8 cellular contexts compared by ENCODE assay signal in the genomic region with DNA sequence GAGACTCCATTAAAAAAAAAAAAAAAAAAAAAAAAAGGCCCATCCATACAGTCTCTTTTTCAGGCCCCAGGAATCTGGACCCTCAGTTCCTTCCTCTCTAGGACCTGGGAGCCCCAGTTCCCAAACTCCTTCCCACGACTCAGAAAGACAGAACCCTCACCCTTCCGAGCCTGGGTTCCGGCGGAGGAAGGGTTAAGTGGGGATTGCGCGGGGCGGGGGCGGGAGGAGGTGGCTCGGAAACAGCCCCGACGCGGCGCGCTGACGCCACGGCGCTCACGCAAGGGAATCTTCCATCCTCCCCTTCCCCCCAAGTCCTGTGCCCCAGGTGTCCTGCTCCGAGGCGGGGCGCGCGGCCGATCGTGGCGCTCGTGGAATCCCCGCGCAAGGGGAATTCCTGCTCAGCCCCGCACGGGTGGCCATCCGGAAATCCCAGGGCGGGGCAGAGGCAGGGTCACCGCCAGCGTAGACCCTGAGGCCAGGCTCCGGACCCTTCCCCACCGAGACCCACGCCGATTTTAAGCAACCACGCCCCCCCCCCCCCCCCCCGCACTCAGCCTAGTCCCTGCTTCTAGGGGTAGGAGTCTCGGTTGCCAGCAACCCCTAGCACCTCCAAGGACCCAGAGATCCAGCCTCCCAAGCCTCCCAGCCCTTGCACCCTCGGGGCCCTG. TPM values are rescaled to one million over a fixed set of nuclear protein-coding genes. Genes with fewer than 3 reads are reported as not detected.
A peak's percentile ranks its signal among the peaks of the same experiment; 100 is the strongest.
DNase-seq lines count a peak whose midpoint lies in the region; ATAC-seq, FAIRE-seq and TF ChIP-seq lines count a peak whose summit lies in the region.

No MANE protein-coding gene starts in this region.

- H3K4me3 ChIP-seq in BJ (ENCODE audit: low read depth, low read length) (peak overlapping the region; percentile 77), OCI-LY1 (ENCODE audit: low read depth, low read length, poor library complexity, severe bottlenecking) (peak overlapping the region; percentile 76), epithelial cell of esophagus (ENCODE audit: low read length) (peak overlapping the region; percentile 78)

- CTCF ChIA-PET in BJ (lab: Yijun Ruan, JAX): no interaction called here

- TF ChIP-seq CTCF in BJ (IDR thresholded peaks at IDR 0.05; ENCODE audit: insufficient read depth, low read depth, low read length) (no peak), OCI-LY1 (IDR thresholded peaks at IDR 0.05; ENCODE audit: low read length) (no peak), epithelial cell of esophagus (IDR thresholded peaks at IDR 0.05; ENCODE audit: insufficient read depth, low read depth, low read length, missing control alignments) (no peak)

- H3K36me3 ChIP-seq in BJ (ENCODE audit: control insufficient read depth, insufficient read depth, low read length): peaks cover 15% of the 10 kb centered on the region
- peaks cover 35% of the 10 kb centered on the region for H3K36me3 ChIP-seq in OCI-LY1 (ENCODE audit: insufficient read depth, low read length)

- 0 out of 2 replicates have a peak, but pooled peaks cover 3% of the 10 kb centered on the region for H3K79me2 ChIP-seq in OCI-LY1 (ENCODE audit: insufficient read depth, low read length)

- no peaks in the 10 kb centered on the region for H3K9me3 ChIP-seq in OCI-LY1 (ENCODE audit: low read length)

- peak overlapping the region; percentile 82 for H3K9ac ChIP-seq in OCI-LY1 (ENCODE audit: low read length)

- H3K27me3 ChIP-seq in BJ (ENCODE audit: control insufficient read depth, insufficient read depth, low read length): no peaks in the 10 kb centered on the region
- H3K27me3 ChIP-seq in OCI-LY1 (ENCODE audit: insufficient read depth, low read length): no peaks in the 10 kb centered on the region

- no peaks in the 10 kb centered on the region for H3K9me2 ChIP-seq in OCI-LY1 (ENCODE audit: low read depth, low read length)

- H2AFZ ChIP-seq in OCI-LY1 (ENCODE audit: low read length): no peak overlapping the region

- peak; percentile 48 for ATAC-seq in GM19351 (IDR thresholded peaks at IDR 0.05; ENCODE audit: unreplicated experiment)

- peak; percentile 98 for FAIRE-seq in HTR-8/SVneo (lab: Jason Lieb, UNC)

- DNase-seq in BJ (ENCODE audit: low read depth) (no peak), HTR-8/SVneo (ENCODE audit: insufficient read length, low spot score) (peak; percentile 83), activated T-cell treated with anti-CD3 and anti-CD28 coated beads for 4 hours (peak; percentile 82), epithelial cell of esophagus (ENCODE audit: low read depth) (peak; percentile 90), middle frontal gyrus (ENCODE audit: extremely low spot score, low spot score) (peak; percentile 69)
- DNase-seq in stimulated activated CD8-positive, alpha-beta memory T cell treated with anti-CD3 and anti-CD28 coated beads, Interleukin-15, amount 100 ng/mL, for 48 hours (ENCODE audit: low read depth in 2 of 2): peak; percentile 81 to 84

- no peaks in the 10 kb centered on the region for H3F3A ChIP-seq in OCI-LY1 (ENCODE audit: insufficient read depth, low read length)

- H3K4me2 ChIP-seq in OCI-LY1 (ENCODE audit: low read length): peak overlapping the region; percentile 75

- no peaks in the 10 kb centered on the region for H4K20me1 ChIP-seq in OCI-LY1 (ENCODE audit: insufficient read depth, low read length)

- POLR2A ChIA-PET in BJ (lab: Charles Lee): no interaction called here

- H3K4me1 ChIP-seq in OCI-LY1 (ENCODE audit: insufficient read depth, low read length, severe bottlenecking): peaks cover 39% of the 10 kb centered on the region

- peak overlapping the region; percentile 90 for H3K27ac ChIP-seq in OCI-LY1 (ENCODE audit: low read depth, low read length, poor library complexity, severe bottlenecking)

RNA-seq across cellular contexts. Expression of a gene that starts 0.7 kb away (rescaled TPM):
- 2.9 and 4.9 TPM in 2 replicates for polyA plus RNA-seq in BJ (2011; rRNA removed)
- polyA minus RNA-seq in BJ (2011; rRNA and poly(A)+ RNA removed): 5.9 and 11.1 TPM in 2 replicates

RNA-seq across cellular contexts. Expression of a gene that starts 2.6 kb away (rescaled TPM):
- 0.74 and 1.2 TPM in 2 replicates for polyA plus RNA-seq in BJ (2011; rRNA removed)
- 1.4 TPM in 1 of 2 replicates, not detected in the other for polyA minus RNA-seq in BJ (2011; rRNA and poly(A)+ RNA removed)

RNA-seq across cellular contexts. Expression of a gene that starts 8.4 kb away (rescaled TPM):
- polyA plus RNA-seq in BJ (2011; rRNA removed): not detected in 2 replicates
- polyA minus RNA-seq in BJ (2011; rRNA and poly(A)+ RNA removed): not detected in 2 replicates

RNA-seq across cellular contexts. Expression of a gene that starts 31.3 kb away (rescaled TPM):
- polyA plus RNA-seq in BJ (2011; rRNA removed): 6.6 and 11.4 TPM in 2 replicates
- 3.3 and 6.7 TPM in 2 replicates for polyA minus RNA-seq in BJ (2011; rRNA and poly(A)+ RNA removed)

RNA-seq across cellular contexts. Expression of a gene that starts 36.5 kb away (rescaled TPM):
- 0.83 and 1.8 TPM in 2 replicates for polyA plus RNA-seq in BJ (2011; rRNA removed)
- 0.81 and 2.0 TPM in 2 replicates for polyA minus RNA-seq in BJ (2011; rRNA and poly(A)+ RNA removed)
